Comparison of ENCODE assay signal across 2 cellular contexts in the genomic region with DNA sequence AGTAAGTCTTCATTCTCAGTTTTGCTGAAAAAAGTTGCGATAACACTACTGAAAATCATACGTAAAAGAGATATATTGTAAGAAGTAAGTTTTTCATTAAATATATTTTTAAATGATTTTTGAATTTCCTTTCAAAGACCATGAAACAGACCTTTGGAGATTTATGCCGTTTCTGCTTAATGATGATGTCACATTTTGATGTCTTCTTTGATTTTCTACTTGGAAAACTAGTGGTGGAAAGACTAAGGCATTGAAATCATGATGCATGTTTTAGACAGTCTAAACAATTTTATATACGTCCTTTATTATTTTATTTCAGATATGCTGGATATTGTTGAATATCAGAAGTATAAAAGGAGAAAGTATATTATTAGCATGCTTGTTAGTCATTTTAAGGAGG.
TF ChIP-seq lines count a peak whose summit lies in the region.

No MANE protein-coding gene starts in this region.

TF ChIP-seq in HepG2, 621 proteins besides CTCF, POLR2A, EP300 and RAD21:
- peak; percentile 57 for TF ChIP-seq ATF7 (IDR thresholded peaks at IDR 0.05)
- TF ChIP-seq ATF7 (CRISPR knock-in tag; IDR thresholded peaks at IDR 0.05), result no peak
- TF ChIP-seq, protein P1, sequence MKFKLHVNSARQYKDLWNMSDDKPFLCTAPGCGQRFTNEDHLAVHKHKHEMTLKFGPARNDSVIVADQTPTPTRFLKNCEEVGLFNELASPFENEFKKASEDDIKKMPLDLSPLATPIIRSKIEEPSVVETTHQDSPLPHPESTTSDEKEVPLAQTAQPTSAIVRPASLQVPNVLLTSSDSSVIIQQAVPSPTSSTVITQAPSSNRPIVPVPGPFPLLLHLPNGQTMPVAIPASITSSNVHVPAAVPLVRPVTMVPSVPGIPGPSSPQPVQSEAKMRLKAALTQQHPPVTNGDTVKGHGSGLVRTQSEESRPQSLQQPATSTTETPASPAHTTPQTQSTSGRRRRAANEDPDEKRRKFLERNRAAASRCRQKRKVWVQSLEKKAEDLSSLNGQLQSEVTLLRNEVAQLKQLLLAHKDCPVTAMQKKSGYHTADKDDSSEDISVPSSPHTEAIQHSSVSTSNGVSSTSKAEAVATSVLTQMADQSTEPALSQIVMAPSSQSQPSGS (CRISPR knock-in tag; IDR thresholded peaks at IDR 0.05), result no peak
- TF ChIP-seq CREB1 (IDR thresholded peaks at IDR 0.05), result peak; percentile 21; the same call in 1 of the 2 replicates
- no peak for TF ChIP-seq CREB1 (CRISPR knock-in tag; IDR thresholded peaks at IDR 0.05)
- no peak for TF ChIP-seq ZSCAN21 (CRISPR knock-in tag; IDR thresholded peaks at IDR 0.05; ENCODE audit: borderline replicate concordance)
- no peak for TF ChIP-seq GPN1 (CRISPR knock-in tag; IDR thresholded peaks at IDR 0.05; ENCODE audit: borderline replicate concordance)
- TF ChIP-seq KLF11 (CRISPR knock-in tag; IDR thresholded peaks at IDR 0.05), result no peak
- no peak for TF ChIP-seq GZF1 (CRISPR knock-in tag; IDR thresholded peaks at IDR 0.05)

TF ChIP-seq in HEK293, 187 proteins besides CTCF, POLR2A, EP300 and RAD21:
- TF ChIP-seq, protein P1 (tag by site-specific recombination; IDR thresholded peaks at IDR 0.05; ENCODE audit: low read depth), result peak; percentile 64
- TF ChIP-seq, protein P2, sequence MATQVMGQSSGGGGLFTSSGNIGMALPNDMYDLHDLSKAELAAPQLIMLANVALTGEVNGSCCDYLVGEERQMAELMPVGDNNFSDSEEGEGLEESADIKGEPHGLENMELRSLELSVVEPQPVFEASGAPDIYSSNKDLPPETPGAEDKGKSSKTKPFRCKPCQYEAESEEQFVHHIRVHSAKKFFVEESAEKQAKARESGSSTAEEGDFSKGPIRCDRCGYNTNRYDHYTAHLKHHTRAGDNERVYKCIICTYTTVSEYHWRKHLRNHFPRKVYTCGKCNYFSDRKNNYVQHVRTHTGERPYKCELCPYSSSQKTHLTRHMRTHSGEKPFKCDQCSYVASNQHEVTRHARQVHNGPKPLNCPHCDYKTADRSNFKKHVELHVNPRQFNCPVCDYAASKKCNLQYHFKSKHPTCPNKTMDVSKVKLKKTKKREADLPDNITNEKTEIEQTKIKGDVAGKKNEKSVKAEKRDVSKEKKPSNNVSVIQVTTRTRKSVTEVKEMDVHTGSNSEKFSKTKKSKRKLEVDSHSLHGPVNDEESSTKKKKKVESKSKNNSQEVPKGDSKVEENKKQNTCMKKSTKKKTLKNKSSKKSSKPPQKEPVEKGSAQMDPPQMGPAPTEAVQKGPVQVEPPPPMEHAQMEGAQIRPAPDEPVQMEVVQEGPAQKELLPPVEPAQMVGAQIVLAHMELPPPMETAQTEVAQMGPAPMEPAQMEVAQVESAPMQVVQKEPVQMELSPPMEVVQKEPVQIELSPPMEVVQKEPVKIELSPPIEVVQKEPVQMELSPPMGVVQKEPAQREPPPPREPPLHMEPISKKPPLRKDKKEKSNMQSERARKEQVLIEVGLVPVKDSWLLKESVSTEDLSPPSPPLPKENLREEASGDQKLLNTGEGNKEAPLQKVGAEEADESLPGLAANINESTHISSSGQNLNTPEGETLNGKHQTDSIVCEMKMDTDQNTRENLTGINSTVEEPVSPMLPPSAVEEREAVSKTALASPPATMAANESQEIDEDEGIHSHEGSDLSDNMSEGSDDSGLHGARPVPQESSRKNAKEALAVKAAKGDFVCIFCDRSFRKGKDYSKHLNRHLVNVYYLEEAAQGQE (tag by site-specific recombination; IDR thresholded peaks at IDR 0.05), result no peak
- TF ChIP-seq ZNF302 (tag by site-specific recombination; IDR thresholded peaks at IDR 0.05; ENCODE audit: low read depth) (no peak), IKZF3 (tag by site-specific recombination; IDR thresholded peaks at IDR 0.05) (no peak), ZNF654 (tag by site-specific recombination; IDR thresholded peaks at IDR 0.05; ENCODE audit: low read depth) (no peak)
